Comparison of ENCODE assay signal across 9 cellular contexts in genomic region chr17:35930211-35931065, GRCh38. TPM values are rescaled to one million over a fixed set of nuclear protein-coding genes. Genes with fewer than 3 reads are reported as not detected.
DNase-seq lines count a peak whose midpoint lies in the region; ATAC-seq, FAIRE-seq and TF ChIP-seq lines count a peak whose summit lies in the region.
"Had no signal": no experiment of that assay in that cellular context is flagged by ENCODE, and none has a peak within 500 bp of the region (broad histone marks: within the 10 kb centered on the region; RNA-seq: fewer than 3 reads in every experiment).

Gene RDM1 (minus strand): TSS chr17:35930773. CDS start chr17:35930727, 46 bp downstream.

- H3K9me3 Mint-ChIP-seq in activated CD8-positive, alpha-beta memory T cell treated with anti-CD3 and anti-CD28 coated beads, Interleukin-2, amount 10 ng/mL, durations not matched to agents 7 days and 5 days (ENCODE audit: low read depth) = no peaks in the 10 kb centered on the region

- peak within 1 kb of the TSS; percentile 74 for H3K4me3 ChIP-seq in HUES48 (ENCODE audit: low read depth, low read length)
- H3K4me3 ChIP-seq in endothelial cell of umbilical vein (replicated peaks in 1 of 3; ENCODE audit: insufficient read depth in 1 of 3, low read depth in 1 of 3, low read length in 3 of 3) = peak within 1 kb of the TSS in 2 of 3 experiments; percentile 0 to 18
- H3K4me3 ChIP-seq in mucosa of stomach (ENCODE audit: low read length) = no peak within 1 kb of the TSS

- peak within 1 kb of the TSS; percentile 24 for H2AFZ ChIP-seq in endothelial cell of umbilical vein (ENCODE audit: low read depth, low read length)

- no peaks in the 10 kb centered on the region for H4K20me1 ChIP-seq in endothelial cell of umbilical vein (replicated peaks; ENCODE audit: control insufficient read depth, extremely low read depth, insufficient read depth, low read length)

- H3K9ac ChIP-seq in HUES48 (ENCODE audit: low read depth, low read length) (no peak within 1 kb of the TSS), endothelial cell of umbilical vein (replicated peaks; ENCODE audit: extremely low read depth, insufficient read depth, low read length) (no peak within 1 kb of the TSS), mucosa of stomach (ENCODE audit: low read length) (peak within 1 kb of the TSS; percentile 6)

- peaks cover 41% of the 10 kb centered on the region for H3K4me1 Mint-ChIP-seq in activated CD8-positive, alpha-beta memory T cell treated with anti-CD3 and anti-CD28 coated beads, Interleukin-2, amount 10 ng/mL, durations not matched to agents 7 days and 5 days

- H3K27me3 ChIP-seq in HUES48 (ENCODE audit: control insufficient read depth, insufficient read depth, low read length) (peaks cover 6% of the 10 kb centered on the region; the same call in 1 of the 2 replicates), endothelial cell of umbilical vein (ENCODE audit: control insufficient read depth in 2 of 2, insufficient read depth in 2 of 2, low read length in 2 of 2) (peaks cover 0 to 3% of the 10 kb centered on the region in 2 experiments), mucosa of stomach (ENCODE audit: control insufficient read depth, insufficient read depth, low read length) (no peaks in the 10 kb centered on the region)

- peaks cover 24% of the 10 kb centered on the region for H3K36me3 Mint-ChIP-seq in activated CD8-positive, alpha-beta memory T cell treated with anti-CD3 and anti-CD28 coated beads, Interleukin-2, amount 10 ng/mL, durations not matched to agents 7 days and 5 days

- intact Hi-C loops in endothelial cell of umbilical vein (cut with micrococcal nuclease) = no loop called here

- no peaks in the 10 kb centered on the region for H3K79me2 ChIP-seq in endothelial cell of umbilical vein (ENCODE audit: control insufficient read depth, insufficient read depth, low read length)

- dilution Hi-C loops in endothelial cell of umbilical vein (cut with MboI; ENCODE audit: extremely low pct_ligation_motif_present, low sequenced_read_pairs) = no loop called here

- H3K36me3 ChIP-seq in HUES48 (ENCODE audit: control insufficient read depth, insufficient read depth, low read length) (peaks cover 3% of the 10 kb centered on the region; the same call in 1 of the 2 replicates), endothelial cell of umbilical vein (ENCODE audit: control insufficient read depth in 2 of 2, extremely low read depth in 1 of 2, insufficient read depth in 2 of 2, low read length in 2 of 2) (no peaks in the 10 kb centered on the region), mucosa of stomach (ENCODE audit: control insufficient read depth, insufficient read depth, low read length) (no peaks in the 10 kb centered on the region)

- peak; percentile 78 for ATAC-seq in GM18867 (IDR thresholded peaks at IDR 0.05; ENCODE audit: unreplicated experiment)
- ATAC-seq in activated CD8-positive, alpha-beta memory T cell treated with anti-CD3 and anti-CD28 coated beads, Interleukin-2, amount 10 ng/mL, durations not matched to agents 7 days and 5 days = peak; percentile 97

- H3K9me1 ChIP-seq in endothelial cell of umbilical vein (replicated peaks; ENCODE audit: control insufficient read depth, extremely low read depth, insufficient read depth, low read length) = no peaks in the 10 kb centered on the region

- no peak for FAIRE-seq in endothelial cell of umbilical vein (lab: Jason Lieb, UNC)
- FAIRE-seq: G401.6 had no signal

- no TSS peak for BruUV-seq in endothelial cell of umbilical vein (replicated peaks; lab: Mats Ljungman, UMichigan)

- H3K27ac Mint-ChIP-seq in activated CD8-positive, alpha-beta memory T cell treated with anti-CD3 and anti-CD28 coated beads, Interleukin-2, amount 10 ng/mL, durations not matched to agents 7 days and 5 days = peak within 1 kb of the TSS; percentile 82

- peak within 1 kb of the TSS; percentile 42 for H3K27ac ChIP-seq in HUES48 (ENCODE audit: low read depth, low read length)
- H3K27ac ChIP-seq in endothelial cell of umbilical vein (ENCODE audit: insufficient read depth, low read depth, low read length) = no peak within 1 kb of the TSS

- no peaks in the 10 kb centered on the region for H3K9me3 ChIP-seq in HUES48 (ENCODE audit: control insufficient read depth, insufficient read depth, low read length)
- H3K9me3 ChIP-seq in endothelial cell of umbilical vein (replicated peaks; ENCODE audit: control insufficient read depth, insufficient read depth, low read length) = no peaks in the 10 kb centered on the region
- no peaks in the 10 kb centered on the region for H3K9me3 ChIP-seq in mucosa of stomach (ENCODE audit: control insufficient read depth, low read length)

- peak within 1 kb of the TSS; percentile 88 for H3K4me3 Mint-ChIP-seq in activated CD8-positive, alpha-beta memory T cell treated with anti-CD3 and anti-CD28 coated beads, Interleukin-2, amount 10 ng/mL, durations not matched to agents 7 days and 5 days

- no peak for TF ChIP-seq CTCF in endothelial cell of umbilical vein (IDR thresholded peaks at IDR 0.05; ENCODE audit: extremely low read depth in 1 of 2, insufficient read depth in 1 of 2, low read depth in 1 of 2, low read length in 2 of 2)

- H3K4me2 ChIP-seq in endothelial cell of umbilical vein (ENCODE audit: insufficient read depth, low read length) = peak within 1 kb of the TSS; percentile 5

- POLR2A ChIA-PET in endothelial cell of umbilical vein (lab: Charles Lee) = no interaction called here

- CTCF ChIA-PET in activated CD8-positive, alpha-beta memory T cell treated with anti-CD3 and anti-CD28 coated beads, Interleukin-2, amount 10 ng/mL, durations not matched to agents 7 days and 5 days (lab: Charles Lee) = interaction anchor here (0.8 to 4.2 kb wide), 15 partner anchors 9 to 153 kb away, joined by 3 to 18 read pairs (median 4); partner anchors contain the start of gene LYZL6
- CTCF ChIA-PET in endothelial cell of umbilical vein (lab: Charles Lee) = interaction anchor here (1.2 kb wide), 1 partner anchor 12 kb away, joined by 3 read pairs; no protein-coding TSS in a partner anchor

- no peaks in the 10 kb centered on the region for H3K27me3 Mint-ChIP-seq in activated CD8-positive, alpha-beta memory T cell treated with anti-CD3 and anti-CD28 coated beads, Interleukin-2, amount 10 ng/mL, durations not matched to agents 7 days and 5 days

- peaks cover 17% of the 10 kb centered on the region for H3K4me1 ChIP-seq in HUES48 (ENCODE audit: control insufficient read depth, insufficient read depth, low read length)
- H3K4me1 ChIP-seq in endothelial cell of umbilical vein (ENCODE audit: control insufficient read depth, extremely low read depth, insufficient read depth, low read length) = no peaks in the 10 kb centered on the region
- peaks cover 5% of the 10 kb centered on the region for H3K4me1 ChIP-seq in mucosa of stomach (ENCODE audit: control insufficient read depth, insufficient read depth, low read length)

- DNase-seq in 8988T (peak; percentile 70), NOMO-1 treated with DMSO at 0.1 percent for 48 hours (lab: John Stamatoyannopoulos, UW; ENCODE audit: unreplicated experiment) (peak; percentile 86), endothelial cell of umbilical vein (ENCODE audit: low read depth, low spot score) (peak; percentile 21)
- DNase-seq in activated CD8-positive, alpha-beta memory T cell treated with anti-CD3 and anti-CD28 coated beads, Interleukin-2, amount 10 ng/mL, durations not matched to agents 7 days and 5 days = peak; percentile 95
- peak; percentile 93 for DNase-seq in stimulated activated CD8-positive, alpha-beta memory T cell treated with anti-CD3 and anti-CD28 coated beads, Interleukin-4, amount 100 ng/mL, for 48 hours

- no peak for TF ChIP-seq POLR2A in endothelial cell of umbilical vein (IDR thresholded peaks at IDR 0.05; ENCODE audit: low read depth, low read length)

TF ChIP-seq in endothelial cell of umbilical vein, 7 proteins besides CTCF, POLR2A, EP300 and RAD21:
- TF ChIP-seq GATA2 (IDR thresholded peaks at IDR 0.05; ENCODE audit: insufficient read depth, insufficient read length, low read depth, low read length) = no peak
- TF ChIP-seq JUN (IDR thresholded peaks at IDR 0.05; ENCODE audit: borderline replicate concordance, insufficient read depth, insufficient read length, low read depth) = no peak
- no peak for TF ChIP-seq MAX (IDR thresholded peaks at IDR 0.05; ENCODE audit: insufficient read depth, insufficient read length)
- TF ChIP-seq POLR2AphosphoS5 (IDR thresholded peaks at IDR 0.05; ENCODE audit: insufficient read depth, low read depth, low read length) = no peak
- no peak for TF ChIP-seq FOS (IDR thresholded peaks at IDR 0.05; ENCODE audit: borderline replicate concordance, insufficient read depth, low read length)
- no peak for TF ChIP-seq MYC (IDR thresholded peaks at IDR 0.05; ENCODE audit: low read depth, low read length)
- no peak for TF ChIP-seq EZH2 (IDR thresholded peaks at IDR 0.05; ENCODE audit: borderline replicate concordance, low read depth, low read length, severe bottlenecking)

RNA-seq across cellular contexts. Expression of gene RDM1, which starts in this region (rescaled TPM):
- 10 to 100 TPM; 13.5 to 18.5 TPM for total RNA-seq in activated CD8-positive, alpha-beta memory T cell treated with anti-CD3 and anti-CD28 coated beads, Interleukin-2, amount 10 ng/mL, durations not matched to agents 7 days and 5 days
- total RNA-seq in endothelial cell of umbilical vein = 0.46 TPM in 1 of 2 replicates, not detected in the other
- polyA plus RNA-seq in endothelial cell of umbilical vein = 0.12 and 0.21 TPM in 2 replicates
- 0.08 and 0.31 TPM in 2 replicates for polyA plus RNA-seq in endothelial cell of umbilical vein (2011; cell fraction: cytosol; rRNA removed)
- 0.09 and 0.55 TPM in 2 replicates for polyA plus RNA-seq in endothelial cell of umbilical vein (2011; cell fraction: nucleus; rRNA removed)
- polyA plus RNA-seq in endothelial cell of umbilical vein (2012) = not detected in 2 replicates
- 0.45 TPM in 1 of 2 replicates, not detected in the other for polyA minus RNA-seq in endothelial cell of umbilical vein
- 1.3 TPM for polyA minus RNA-seq in endothelial cell of umbilical vein (2011; cell fraction: cytosol; rRNA and poly(A)+ RNA removed)
- not detected in 2 replicates for polyA minus RNA-seq in endothelial cell of umbilical vein (2011; cell fraction: nucleus; rRNA and poly(A)+ RNA removed)

Comparison
In these comparisons a context has a peak if more than half of its experiments do, and no peak if none do; other contexts are left out.
1. DNase-seq: peak in every context shown above with its lines; median percentile 95 in activated CD8-positive, alpha-beta memory T cell treated with anti-CD3 and anti-CD28 coated beads, Interleukin-2, amount 10 ng/mL, durations not matched to agents 7 days and 5 days; 93 in stimulated activated CD8-positive, alpha-beta memory T cell treated with anti-CD3 and anti-CD28 coated beads, Interleukin-4, amount 100 ng/mL, for 48 hours; 86 in NOMO-1 treated with DMSO at 0.1 percent for 48 hours; 70 in 8988T; 21 in endothelial cell of umbilical vein.